1 cellular context compared by ENCODE assay signal in genomic region chr20:43870484-43870883, GRCh38.
TF ChIP-seq lines count a peak whose summit lies in the region.

No MANE protein-coding gene starts in this region.

TF ChIP-seq in HepG2, 621 proteins besides CTCF, POLR2A, EP300 and RAD21 (continued from another document):
- TF ChIP-seq, protein P1, sequence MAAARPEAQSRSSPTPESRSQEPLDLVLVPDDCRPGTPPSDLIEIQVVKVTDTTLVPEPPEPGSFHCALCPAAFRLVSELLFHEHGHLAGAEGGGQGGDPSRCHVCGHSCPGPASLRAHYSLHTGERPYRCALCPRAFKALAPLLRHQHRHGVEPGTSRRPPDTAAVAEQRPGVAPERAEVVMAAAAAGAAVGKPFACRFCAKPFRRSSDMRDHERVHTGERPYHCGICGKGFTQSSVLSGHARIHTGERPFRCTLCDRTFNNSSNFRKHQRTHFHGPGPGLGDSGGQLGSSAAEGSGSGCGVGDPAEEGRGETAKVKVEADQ (CRISPR knock-in tag; IDR thresholded peaks at IDR 0.05; ENCODE audit: borderline replicate concordance), result no peak
- TF ChIP-seq ELF4 (CRISPR knock-in tag; IDR thresholded peaks at IDR 0.05; ENCODE audit: borderline replicate concordance), result no peak
- no peak for TF ChIP-seq ETV5 (CRISPR knock-in tag; IDR thresholded peaks at IDR 0.05; ENCODE audit: borderline replicate concordance)
- TF ChIP-seq ZNF652 (CRISPR knock-in tag; IDR thresholded peaks at IDR 0.05; ENCODE audit: borderline replicate concordance, low read depth), result no peak
- TF ChIP-seq NKX3-1 (CRISPR knock-in tag; IDR thresholded peaks at IDR 0.05), result no peak
- TF ChIP-seq, protein P2, sequence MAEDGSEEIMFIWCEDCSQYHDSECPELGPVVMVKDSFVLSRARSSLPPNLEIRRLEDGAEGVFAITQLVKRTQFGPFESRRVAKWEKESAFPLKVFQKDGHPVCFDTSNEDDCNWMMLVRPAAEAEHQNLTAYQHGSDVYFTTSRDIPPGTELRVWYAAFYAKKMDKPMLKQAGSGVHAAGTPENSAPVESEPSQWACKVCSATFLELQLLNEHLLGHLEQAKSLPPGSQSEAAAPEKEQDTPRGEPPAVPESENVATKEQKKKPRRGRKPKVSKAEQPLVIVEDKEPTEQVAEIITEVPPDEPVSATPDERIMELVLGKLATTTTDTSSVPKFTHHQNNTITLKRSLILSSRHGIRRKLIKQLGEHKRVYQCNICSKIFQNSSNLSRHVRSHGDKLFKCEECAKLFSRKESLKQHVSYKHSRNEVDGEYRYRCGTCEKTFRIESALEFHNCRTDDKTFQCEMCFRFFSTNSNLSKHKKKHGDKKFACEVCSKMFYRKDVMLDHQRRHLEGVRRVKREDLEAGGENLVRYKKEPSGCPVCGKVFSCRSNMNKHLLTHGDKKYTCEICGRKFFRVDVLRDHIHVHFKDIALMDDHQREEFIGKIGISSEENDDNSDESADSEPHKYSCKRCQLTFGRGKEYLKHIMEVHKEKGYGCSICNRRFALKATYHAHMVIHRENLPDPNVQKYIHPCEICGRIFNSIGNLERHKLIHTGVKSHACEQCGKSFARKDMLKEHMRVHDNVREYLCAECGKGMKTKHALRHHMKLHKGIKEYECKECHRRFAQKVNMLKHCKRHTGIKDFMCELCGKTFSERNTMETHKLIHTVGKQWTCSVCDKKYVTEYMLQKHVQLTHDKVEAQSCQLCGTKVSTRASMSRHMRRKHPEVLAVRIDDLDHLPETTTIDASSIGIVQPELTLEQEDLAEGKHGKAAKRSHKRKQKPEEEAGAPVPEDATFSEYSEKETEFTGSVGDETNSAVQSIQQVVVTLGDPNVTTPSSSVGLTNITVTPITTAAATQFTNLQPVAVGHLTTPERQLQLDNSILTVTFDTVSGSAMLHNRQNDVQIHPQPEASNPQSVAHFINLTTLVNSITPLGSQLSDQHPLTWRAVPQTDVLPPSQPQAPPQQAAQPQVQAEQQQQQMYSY (CRISPR knock-in tag; IDR thresholded peaks at IDR 0.05), result no peak
- no peak for TF ChIP-seq ZNF674 (CRISPR knock-in tag; IDR thresholded peaks at IDR 0.05; ENCODE audit: low read depth)
- no peak for TF ChIP-seq AFF4 (CRISPR knock-in tag; IDR thresholded peaks at IDR 0.05)
- TF ChIP-seq SP5 (CRISPR knock-in tag; IDR thresholded peaks at IDR 0.05; ENCODE audit: borderline replicate concordance, low read depth), result no peak
- TF ChIP-seq, protein P3, sequence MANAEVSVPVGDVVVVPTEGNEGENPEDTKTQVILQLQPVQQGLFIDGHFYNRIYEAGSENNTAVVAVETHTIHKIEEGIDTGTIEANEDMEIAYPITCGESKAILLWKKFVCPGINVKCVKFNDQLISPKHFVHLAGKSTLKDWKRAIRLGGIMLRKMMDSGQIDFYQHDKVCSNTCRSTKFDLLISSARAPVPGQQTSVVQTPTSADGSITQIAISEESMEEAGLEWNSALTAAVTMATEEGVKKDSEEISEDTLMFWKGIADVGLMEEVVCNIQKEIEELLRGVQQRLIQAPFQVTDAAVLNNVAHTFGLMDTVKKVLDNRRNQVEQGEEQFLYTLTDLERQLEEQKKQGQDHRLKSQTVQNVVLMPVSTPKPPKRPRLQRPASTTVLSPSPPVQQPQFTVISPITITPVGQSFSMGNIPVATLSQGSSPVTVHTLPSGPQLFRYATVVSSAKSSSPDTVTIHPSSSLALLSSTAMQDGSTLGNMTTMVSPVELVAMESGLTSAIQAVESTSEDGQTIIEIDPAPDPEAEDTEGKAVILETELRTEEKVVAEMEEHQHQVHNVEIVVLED (CRISPR knock-in tag; IDR thresholded peaks at IDR 0.05; ENCODE audit: borderline replicate concordance), result no peak
- no peak for TF ChIP-seq HNRNPK (IDR thresholded peaks at IDR 0.05; ENCODE audit: low read depth, low read length, poor library complexity, severe bottlenecking)
- TF ChIP-seq LBX2 (CRISPR knock-in tag; IDR thresholded peaks at IDR 0.05; ENCODE audit: borderline replicate concordance), result no peak
TF ChIP-seq in HepG2: peak in this region for 0.
